10 cellular contexts compared by ENCODE assay signal in the genomic region with DNA sequence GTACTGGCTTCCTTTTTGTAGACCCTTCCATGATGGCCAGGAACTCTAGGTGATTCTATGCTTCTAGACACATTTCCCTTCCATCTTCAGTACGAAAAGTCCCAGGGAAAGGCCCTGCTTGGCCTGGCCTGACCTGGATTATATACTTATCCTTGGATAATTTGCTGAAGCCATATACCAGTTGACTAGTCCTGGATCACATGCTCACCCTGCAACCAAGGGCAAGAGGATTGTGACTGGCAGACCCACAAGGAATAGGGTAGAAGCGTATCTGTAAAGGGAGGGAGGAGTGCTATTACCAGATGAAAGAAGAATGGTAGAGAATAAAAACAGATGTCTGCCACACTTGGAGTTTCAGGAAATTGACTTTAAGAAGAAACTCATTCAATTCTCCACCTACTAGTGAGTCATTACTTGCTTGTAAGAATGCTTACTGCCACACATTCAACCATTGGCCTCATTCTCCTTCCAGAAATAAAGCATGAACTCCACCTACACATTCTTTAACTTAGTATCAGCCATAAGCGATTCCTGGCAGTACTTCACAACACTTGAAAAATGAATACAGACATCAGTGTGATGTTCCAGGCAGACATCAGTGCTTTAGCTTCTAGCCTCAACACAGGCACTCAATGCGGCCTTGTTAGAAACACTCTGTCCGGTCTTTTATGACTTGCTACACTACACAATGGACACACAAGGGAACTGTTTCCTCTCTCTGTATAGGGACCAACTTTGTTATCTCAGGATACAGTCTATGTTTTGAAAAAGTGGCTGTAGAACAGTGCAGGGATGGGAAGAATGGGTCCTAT.
DNase-seq lines count a peak whose midpoint lies in the region; ATAC-seq and TF ChIP-seq lines count a peak whose summit lies in the region.
"Had no signal": no experiment of that assay in that cellular context is flagged by ENCODE, and none has a peak within 500 bp of the region (broad histone marks: within the 10 kb centered on the region; RNA-seq: fewer than 3 reads in every experiment).

No MANE protein-coding gene starts in this region.

- no peak overlapping the region for H3K4me3 Mint-ChIP-seq in activated T-helper 1 cell treated with anti-CD3 and anti-CD28 coated beads, Interleukin-12 subunit alpha, Interleukin-12 subunit beta, Interleukin-2, Interleukin-4 antibody, amounts not matched to agents 30 ng/mL and 10 ng/mL and 1 ng/mL, durations not matched to agents 14 hours and 24 hours and 36 hours
- peak overlapping the region in 1 of 10 donors; percentile 16 for H3K4me3 Mint-ChIP-seq in naive thymus-derived CD4-positive, alpha-beta T cell

- H3K9me3 ChIP-seq in gastroesophageal sphincter (no peaks in the 10 kb centered on the region), Karpas-422 (ENCODE audit: low read length) (no peaks in the 10 kb centered on the region)
- no peaks in the 10 kb centered on the region for H3K9me3 ChIP-seq in naive thymus-derived CD4-positive, alpha-beta T cell (ENCODE audit: control insufficient read depth in 2 of 3, low read length in 3 of 3)

- no peak for DNase-seq in activated T-helper 1 cell treated with anti-CD3 and anti-CD28 coated beads, Interleukin-12 subunit alpha, Interleukin-12 subunit beta, Interleukin-2, Interleukin-4 antibody, amounts not matched to agents 30 ng/mL and 10 ng/mL and 1 ng/mL, durations not matched to agents 14 hours and 24 hours and 36 hours (ENCODE audit: low spot score)
- no peak for DNase-seq in naive thymus-derived CD4-positive, alpha-beta T cell
- DNase-seq in KBM-7, result no peak
- no peak for DNase-seq in stimulated activated CD4-positive, alpha-beta T cell treated with anti-CD3 and anti-CD28 coated beads, Interleukin-1b, Interleukin-23, amount 100 ng/mL, for 48 hours
- no peak for DNase-seq in Karpas-422
- DNase-seq: central memory CD4-positive, alpha-beta T cell; stimulated activated CD4-positive, alpha-beta T cell treated with anti-CD3 and anti-CD28 coated beads, Interleukin-2, amount 100 ng/mL, for 48 hours had no signal

- H3K36me3 ChIP-seq in gastroesophageal sphincter, result peaks cover 0 to 16% of the 10 kb centered on the region in 2 donors
- H3K36me3 ChIP-seq in naive thymus-derived CD4-positive, alpha-beta T cell (ENCODE audit: control insufficient read depth in 2 of 3, insufficient read depth in 3 of 3, low read length in 3 of 3), result no peaks in the 10 kb centered on the region
- no peaks in the 10 kb centered on the region for H3K36me3 ChIP-seq in Karpas-422 (ENCODE audit: insufficient read depth, low read length)

- H3K27ac Mint-ChIP-seq in activated T-helper 1 cell treated with anti-CD3 and anti-CD28 coated beads, Interleukin-12 subunit alpha, Interleukin-12 subunit beta, Interleukin-2, Interleukin-4 antibody, amounts not matched to agents 30 ng/mL and 10 ng/mL and 1 ng/mL, durations not matched to agents 14 hours and 24 hours and 36 hours, result peak overlapping the region; percentile 68
- peak overlapping the region in 1 of 9 donors; percentile 24 for H3K27ac Mint-ChIP-seq in naive thymus-derived CD4-positive, alpha-beta T cell

- intact Hi-C loops in activated T-helper 1 cell treated with anti-CD3 and anti-CD28 coated beads, Interleukin-12 subunit alpha, Interleukin-12 subunit beta, Interleukin-2, Interleukin-4 antibody, amounts not matched to agents 30 ng/mL and 10 ng/mL and 1 ng/mL, durations not matched to agents 14 hours and 24 hours and 36 hours (cut with micrococcal nuclease), result loop anchor here (1.0 to 10.0 kb wide), 7 partner anchors 8 to 747 kb away; a partner anchor contains a TSS
- intact Hi-C loops in naive thymus-derived CD4-positive, alpha-beta T cell (cut with micrococcal nuclease), result no loop called here

- no peak for TF ChIP-seq CTCF in gastroesophageal sphincter (IDR thresholded peaks at IDR 0.05)

- no peak overlapping the region for H2AFZ ChIP-seq in Karpas-422 (ENCODE audit: low read length)

- H3K4me3 ChIP-seq in gastroesophageal sphincter (no peak overlapping the region), skin epidermis (no peak overlapping the region), Karpas-422 (ENCODE audit: low read length) (no peak overlapping the region)
- H3K4me3 ChIP-seq in naive thymus-derived CD4-positive, alpha-beta T cell (ENCODE audit: low read length), result no peak overlapping the region

- peaks cover 2% of the 10 kb centered on the region for H3K36me3 Mint-ChIP-seq in activated T-helper 1 cell treated with anti-CD3 and anti-CD28 coated beads, Interleukin-12 subunit alpha, Interleukin-12 subunit beta, Interleukin-2, Interleukin-4 antibody, amounts not matched to agents 30 ng/mL and 10 ng/mL and 1 ng/mL, durations not matched to agents 14 hours and 24 hours and 36 hours (ENCODE audit: low read depth)
- peaks cover 0 to 13% (median 0%) of the 10 kb centered on the region in 5 donors for H3K36me3 Mint-ChIP-seq in naive thymus-derived CD4-positive, alpha-beta T cell

- CTCF ChIA-PET in naive thymus-derived CD4-positive, alpha-beta T cell (lab: Charles Lee), result no interaction called here

- 60 to 61% methylated on average over 4 to 5 of the region's 5 CpGs for WGBS in gastroesophageal sphincter (ENCODE audit: low coverage in 1 of 2), 2 donors

- H3K9ac ChIP-seq in Karpas-422 (ENCODE audit: low read length), result no peak overlapping the region

- in situ Hi-C loops in KBM-7 (cut with MboI; ENCODE audit: low pct_unique_long_range_greater_than_20kb, low sequenced_read_pairs), result no loop called here

- TF ChIP-seq EP300 in gastroesophageal sphincter (IDR thresholded peaks at IDR 0.05), result no peak

- H3K9me3 Mint-ChIP-seq in activated T-helper 1 cell treated with anti-CD3 and anti-CD28 coated beads, Interleukin-12 subunit alpha, Interleukin-12 subunit beta, Interleukin-2, Interleukin-4 antibody, amounts not matched to agents 30 ng/mL and 10 ng/mL and 1 ng/mL, durations not matched to agents 14 hours and 24 hours and 36 hours, result no peaks in the 10 kb centered on the region
- no peaks in the 10 kb centered on the region for H3K9me3 Mint-ChIP-seq in naive thymus-derived CD4-positive, alpha-beta T cell

- H3K27me3 Mint-ChIP-seq in activated T-helper 1 cell treated with anti-CD3 and anti-CD28 coated beads, Interleukin-12 subunit alpha, Interleukin-12 subunit beta, Interleukin-2, Interleukin-4 antibody, amounts not matched to agents 30 ng/mL and 10 ng/mL and 1 ng/mL, durations not matched to agents 14 hours and 24 hours and 36 hours (ENCODE audit: insufficient read depth), result no peaks in the 10 kb centered on the region
- peaks cover 3 to 15% (median 11%) of the 10 kb centered on the region in 5 donors for H3K27me3 Mint-ChIP-seq in naive thymus-derived CD4-positive, alpha-beta T cell

- H3K27ac ChIP-seq in gastroesophageal sphincter (peak overlapping the region; percentile 20 to 88 (median 64)), skin epidermis (peak overlapping the region in 18 of 21 experiments; percentile 9 to 76 (median 58)), Karpas-422 (ENCODE audit: low read length) (no peak overlapping the region)
- H3K27ac ChIP-seq in naive thymus-derived CD4-positive, alpha-beta T cell (ENCODE audit: low read depth, low read length), result no peak overlapping the region

- no peak for TF ChIP-seq POLR2A in gastroesophageal sphincter (IDR thresholded peaks at IDR 0.05)

- ATAC-seq in HG02610 (IDR thresholded peaks at IDR 0.05; ENCODE audit: unreplicated experiment) (peak; percentile 32), gastroesophageal sphincter (no peak)
- no peak for ATAC-seq in naive thymus-derived CD4-positive, alpha-beta T cell

- H3K27me3 ChIP-seq in gastroesophageal sphincter (no peaks in the 10 kb centered on the region), Karpas-422 (ENCODE audit: low read length) (no peaks in the 10 kb centered on the region)
- H3K27me3 ChIP-seq in naive thymus-derived CD4-positive, alpha-beta T cell (ENCODE audit: control insufficient read depth in 2 of 2, insufficient read depth in 2 of 2, low read length in 2 of 2), result no peaks in the 10 kb centered on the region

- POLR2A ChIA-PET in naive thymus-derived CD4-positive, alpha-beta T cell (lab: Charles Lee), result no interaction called here

- no peaks in the 10 kb centered on the region for H4K20me1 ChIP-seq in Karpas-422 (ENCODE audit: insufficient read depth, low read depth, low read length)

- H3K4me1 ChIP-seq in gastroesophageal sphincter (peaks cover 56 to 100% (median 57%) of the 10 kb centered on the region in 3 donors), Karpas-422 (ENCODE audit: low read length) (no peaks in the 10 kb centered on the region)
- H3K4me1 ChIP-seq in naive thymus-derived CD4-positive, alpha-beta T cell (ENCODE audit: control insufficient read depth in 2 of 2, insufficient read depth in 2 of 2, low read length in 2 of 2), result no peaks in the 10 kb centered on the region

- H3K4me1 Mint-ChIP-seq in activated T-helper 1 cell treated with anti-CD3 and anti-CD28 coated beads, Interleukin-12 subunit alpha, Interleukin-12 subunit beta, Interleukin-2, Interleukin-4 antibody, amounts not matched to agents 30 ng/mL and 10 ng/mL and 1 ng/mL, durations not matched to agents 14 hours and 24 hours and 36 hours (ENCODE audit: low read depth), result peaks cover 43% of the 10 kb centered on the region
- H3K4me1 Mint-ChIP-seq in naive thymus-derived CD4-positive, alpha-beta T cell, result peaks cover 0 to 27% (median 0%) of the 10 kb centered on the region in 7 donors

- no peaks in the 10 kb centered on the region for H3K79me2 ChIP-seq in Karpas-422 (ENCODE audit: low read length)

- no peaks in the 10 kb centered on the region for H3K9me2 ChIP-seq in Karpas-422 (replicated peaks; ENCODE audit: insufficient read depth, low read length)

- no peak overlapping the region for H3K4me2 ChIP-seq in Karpas-422 (ENCODE audit: low read depth, low read length, poor library complexity, severe bottlenecking)

Comparison
In these comparisons a context has a peak if more than half of its experiments do, and no peak if none do; other contexts are left out.
1. H3K27ac ChIP-seq: peak in gastroesophageal sphincter (4 of 4) and skin epidermis (18 of 21); none in naive thymus-derived CD4-positive, alpha-beta T cell (single experiment) and Karpas-422 (single experiment).